ENCODE assay signal across 18 cellular contexts in the genomic region with DNA sequence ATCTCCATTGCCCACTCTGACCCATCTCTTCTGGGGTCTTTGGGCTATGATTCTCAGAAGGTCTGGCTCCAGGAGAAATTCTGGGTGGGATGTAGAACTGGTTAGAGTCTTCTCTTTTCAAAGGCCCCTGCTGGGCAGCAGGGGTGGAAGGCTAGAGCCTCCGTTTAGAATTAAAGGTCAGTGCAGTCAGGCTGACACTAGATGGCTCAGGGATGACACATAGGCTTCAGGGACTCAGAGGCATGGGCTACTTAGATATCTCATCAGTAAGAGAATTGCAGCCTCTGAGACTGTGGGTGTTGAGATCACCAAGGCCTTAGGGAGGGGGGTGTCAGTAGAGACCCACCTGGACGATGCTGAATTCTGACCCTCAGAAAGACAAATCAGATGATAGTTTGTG. TPM values are rescaled to one million over a fixed set of nuclear protein-coding genes. Genes with fewer than 3 reads are reported as not detected.
DNase-seq lines count a peak whose midpoint lies in the region; ATAC-seq, FAIRE-seq and TF ChIP-seq lines count a peak whose summit lies in the region.
"Had no signal": no experiment of that assay in that cellular context is flagged by ENCODE, and none has a peak within 500 bp of the region (broad histone marks: within the 10 kb centered on the region; RNA-seq: fewer than 3 reads in every experiment).

No MANE protein-coding gene starts in this region.

- no peak for DNase-seq in BJ (ENCODE audit: low read depth)
- peak; percentile 65 for DNase-seq in LHCN-M2 (ENCODE audit: low read depth)
- DNase-seq in WERI-Rb-1 = peak; percentile 51
- DNase-seq in kidney tubule cell (ENCODE audit: low spot score) = peak; percentile 61
- no peak for DNase-seq in activated T-cell treated with anti-CD3 and anti-CD28 coated beads, Interleukin-2, amount 50 U/mL, for 24 hours
- DNase-seq in G401 (ENCODE audit: low spot score) = no peak
- DNase-seq in HTR-8/SVneo (ENCODE audit: insufficient read length, low spot score) = no peak
- DNase-seq: activated CD8-positive, alpha-beta memory T cell treated with anti-CD3 and anti-CD28 coated beads, Interleukin-2, amount 10 ng/mL, durations not matched to agents 7 days and 5 days; activated gamma-delta T cell treated with Interleukin-2 at 50 U/mL for 16 hours; BE2C; colonic mucosa; NCI-H1048; NCI-H2081 treated with DMSO at 0.1 percent for 48 hours; retina had no signal

- FAIRE-seq in HTR-8/SVneo (lab: Jason Lieb, UNC) = no peak

- H3K36me3 ChIP-seq in BJ (ENCODE audit: control insufficient read depth, insufficient read depth, low read length) = no peaks in the 10 kb centered on the region
- H3K36me3 ChIP-seq in WERI-Rb-1 = no peaks in the 10 kb centered on the region
- H3K36me3 ChIP-seq: BE2C, colonic mucosa, neural progenitor cell had no signal

- no peak overlapping the region for H3K27ac Mint-ChIP-seq in activated T-cell treated with anti-CD3 and anti-CD28 coated beads, Interleukin-2, amount 50 U/mL, for 24 hours
- H3K27ac Mint-ChIP-seq: activated CD8-positive, alpha-beta memory T cell treated with anti-CD3 and anti-CD28 coated beads, Interleukin-2, amount 10 ng/mL, durations not matched to agents 7 days and 5 days; memory B cell; neural progenitor cell had no signal

- in situ Hi-C loops in G401 (cut with HindIII; ENCODE audit: low sequenced_read_pairs) = no loop called here

- no peak for ATAC-seq in HG02885 (IDR thresholded peaks at IDR 0.05; ENCODE audit: poor library complexity, unreplicated experiment)
- ATAC-seq: activated CD8-positive, alpha-beta memory T cell treated with anti-CD3 and anti-CD28 coated beads, Interleukin-2, amount 10 ng/mL, durations not matched to agents 7 days and 5 days had no signal

- TF ChIP-seq CTCF in BJ (IDR thresholded peaks at IDR 0.05; ENCODE audit: insufficient read depth, low read depth, low read length) = 0 out of 2 replicates have a peak, but pooled peaks have one; percentile 10
- peak; percentile 46; the same call in 1 of the 2 replicates for TF ChIP-seq CTCF in WERI-Rb-1 (IDR thresholded peaks at IDR 0.05; ENCODE audit: low read depth, low read length)

- CTCF ChIA-PET in BJ (lab: Yijun Ruan, JAX) = interaction anchor here (0.6 to 2.7 kb wide), 7 partner anchors 9 to 437 kb away, joined by 3 to 10 read pairs (median 4); a partner anchor contains a TSS

- H3K4me3 ChIP-seq in BJ (ENCODE audit: low read depth, low read length) (no peak overlapping the region), WERI-Rb-1 (ENCODE audit: low read depth, low read length) (no peak overlapping the region)
- H3K4me3 ChIP-seq: colonic mucosa, neural progenitor cell had no signal

- no peaks in the 10 kb centered on the region for H3K9me3 ChIP-seq in WERI-Rb-1 (ENCODE audit: severe bottlenecking)
- H3K9me3 ChIP-seq: BE2C, colonic mucosa had no signal

- H3K36me3 Mint-ChIP-seq in activated T-cell treated with anti-CD3 and anti-CD28 coated beads, Interleukin-2, amount 50 U/mL, for 24 hours (ENCODE audit: low read depth) = no peaks in the 10 kb centered on the region
- H3K36me3 Mint-ChIP-seq: activated CD8-positive, alpha-beta memory T cell treated with anti-CD3 and anti-CD28 coated beads, Interleukin-2, amount 10 ng/mL, durations not matched to agents 7 days and 5 days; memory B cell; neural progenitor cell had no signal

- POLR2A ChIA-PET in BJ (lab: Charles Lee) = no interaction called here

- H3K27ac ChIP-seq in WERI-Rb-1 = no peak overlapping the region
- H3K27ac ChIP-seq: colonic mucosa, neural progenitor cell, RWPE1 had no signal

- H3K4me1 Mint-ChIP-seq in activated T-cell treated with anti-CD3 and anti-CD28 coated beads, Interleukin-2, amount 50 U/mL, for 24 hours (ENCODE audit: low read depth) = peaks cover 8% of the 10 kb centered on the region

- no peaks in the 10 kb centered on the region for H3K27me3 ChIP-seq in BJ (ENCODE audit: control insufficient read depth, insufficient read depth, low read length)
- H3K27me3 ChIP-seq in WERI-Rb-1 (ENCODE audit: insufficient read depth, low read depth, severe bottlenecking) = no peaks in the 10 kb centered on the region
- H3K27me3 ChIP-seq: BE2C, colonic mucosa, neural progenitor cell had no signal

- H3K9me3 Mint-ChIP-seq in activated T-cell treated with anti-CD3 and anti-CD28 coated beads, Interleukin-2, amount 50 U/mL, for 24 hours = no peaks in the 10 kb centered on the region
- H3K9me3 Mint-ChIP-seq: memory B cell, neural progenitor cell had no signal

- H3K4me3 Mint-ChIP-seq in activated T-cell treated with anti-CD3 and anti-CD28 coated beads, Interleukin-2, amount 50 U/mL, for 24 hours = no peak overlapping the region
- H3K4me3 Mint-ChIP-seq: activated CD8-positive, alpha-beta memory T cell treated with anti-CD3 and anti-CD28 coated beads, Interleukin-2, amount 10 ng/mL, durations not matched to agents 7 days and 5 days; memory B cell; neural progenitor cell had no signal

- H3K27me3 Mint-ChIP-seq in activated T-cell treated with anti-CD3 and anti-CD28 coated beads, Interleukin-2, amount 50 U/mL, for 24 hours = peaks cover 4% of the 10 kb centered on the region
- H3K27me3 Mint-ChIP-seq: activated CD8-positive, alpha-beta memory T cell treated with anti-CD3 and anti-CD28 coated beads, Interleukin-2, amount 10 ng/mL, durations not matched to agents 7 days and 5 days had no signal

RNA-seq across cellular contexts. Expression of a gene that starts 12.6 kb away (rescaled TPM):
- polyA plus RNA-seq in BJ (2011; rRNA removed) = 0.67 and 1.4 TPM in 2 replicates
- polyA minus RNA-seq in BJ (2011; rRNA and poly(A)+ RNA removed) = 0.26 and 0.85 TPM in 2 replicates
- 0.32 and 1.1 TPM in 2 replicates for total RNA-seq in LHCN-M2 (2014; rRNA removed)
- 1.2 TPM for polyA plus RNA-seq in LHCN-M2 (2012)
- total RNA-seq in G401 (2014; rRNA removed; shearing (Covaris generic)) = 10.1 and 13.2 TPM in 2 replicates

RNA-seq across cellular contexts. Expression of a gene that starts 20.8 kb away (rescaled TPM):
- 1,093 and 1,537 TPM in 2 replicates for polyA plus RNA-seq in BJ (2011; rRNA removed)
- 324 and 485 TPM in 2 replicates for polyA minus RNA-seq in BJ (2011; rRNA and poly(A)+ RNA removed)
- total RNA-seq in LHCN-M2 (2014; rRNA removed) = 518 and 661 TPM in 2 replicates
- 1,122 TPM for polyA plus RNA-seq in LHCN-M2 (2012)
- total RNA-seq in G401 (2014; rRNA removed; shearing (Covaris generic)) = 381 and 425 TPM in 2 replicates

RNA-seq across cellular contexts. Expression of a gene that starts 53.3 kb away (rescaled TPM):
- 48.9 and 93.7 TPM in 2 replicates for polyA plus RNA-seq in BJ (2011; rRNA removed)
- 61.1 and 90.9 TPM in 2 replicates for polyA minus RNA-seq in BJ (2011; rRNA and poly(A)+ RNA removed)
- total RNA-seq in LHCN-M2 (2014; rRNA removed) = 38.5 and 45.1 TPM in 2 replicates
- polyA plus RNA-seq in LHCN-M2 (2012) = 50.5 TPM
- 61.1 and 73.7 TPM in 2 replicates for total RNA-seq in G401 (2014; rRNA removed; shearing (Covaris generic))

Comparison
In these comparisons a context has a peak if more than half of its experiments do, and no peak if none do; other contexts are left out.
1. DNase-seq: peak in LHCN-M2 (single experiment), WERI-Rb-1 (single experiment) and kidney tubule cell (single experiment); none in BJ (single experiment), activated T-cell treated with anti-CD3 and anti-CD28 coated beads, Interleukin-2, amount 50 U/mL, for 24 hours (single experiment), G401 (single experiment) and HTR-8/SVneo (single experiment).